In genomic region chr2:150735894-150736498, GRCh38 we compare ENCODE assay signal across 25 cellular contexts.
"Had no signal": no experiment of that assay in that cellular context is flagged by ENCODE, and none has a peak within 500 bp of the region (broad histone marks: within the 10 kb centered on the region; RNA-seq: fewer than 3 reads in every experiment).

No MANE protein-coding gene starts in this region.

- H3K27me3 ChIP-seq: breast epithelium, stomach, testis, upper lobe of right lung had no signal

- H3K4me1 Mint-ChIP-seq: activated naive CD8-positive, alpha-beta T cell treated with anti-CD3 and anti-CD28 coated beads, Interleukin-2, amount 50 U/mL, for 24 hours; activated T-helper 17 cell treated with anti-CD3 and anti-CD28 coated beads, Interleukin-2, amount 50 U/mL, for 72 hours; naive thymus-derived CD4-positive, alpha-beta T cell had no signal

- H3K27ac Mint-ChIP-seq: activated naive CD4-positive, alpha-beta T cell treated with anti-CD3 and anti-CD28 coated beads for 36 hours; activated naive CD8-positive, alpha-beta T cell treated with anti-CD3 and anti-CD28 coated beads, Interleukin-2, amount 50 U/mL, for 24 hours; activated T-helper 17 cell treated with anti-CD3 and anti-CD28 coated beads, Interleukin-2, amount 50 U/mL, for 72 hours; naive thymus-derived CD4-positive, alpha-beta T cell had no signal

- ATAC-seq: activated naive CD8-positive, alpha-beta T cell treated with anti-CD3 and anti-CD28 coated beads, Interleukin-2, amount 50 U/mL, for 24 hours; activated T-helper 17 cell treated with anti-CD3 and anti-CD28 coated beads, Interleukin-2, amount 50 U/mL, for 72 hours; mucosa of descending colon; naive thymus-derived CD4-positive, alpha-beta T cell; upper lobe of right lung had no signal

- H3K36me3 Mint-ChIP-seq: naive thymus-derived CD4-positive, alpha-beta T cell had no signal

- H3K4me3 ChIP-seq: breast epithelium, left ventricle myocardium inferior, mucosa of descending colon, stomach, testis, upper lobe of right lung had no signal

- H3K27me3 Mint-ChIP-seq: activated naive CD8-positive, alpha-beta T cell treated with anti-CD3 and anti-CD28 coated beads, Interleukin-2, amount 50 U/mL, for 24 hours had no signal

- H3K27ac ChIP-seq: breast epithelium, left ventricle myocardium inferior, stomach, testis, upper lobe of right lung had no signal

- DNase-seq: activated CD4-positive, alpha-beta T cell treated with anti-CD3 and anti-CD28 coated beads for 1 hour; activated CD4-positive, alpha-beta T cell treated with anti-CD3 and anti-CD28 coated beads, Interleukin-2, amount 50 U/mL, for 4 hours; activated naive CD4-positive, alpha-beta T cell treated with anti-CD3 and anti-CD28 coated beads for 36 hours; activated naive CD8-positive, alpha-beta T cell treated with anti-CD3 and anti-CD28 coated beads, Interleukin-2, amount 50 U/mL, for 24 hours; activated T-cell treated with anti-CD3 and anti-CD28 coated beads for 4 hours; aorta; cerebellar nuclear complex; effector CD8-positive, alpha-beta T cell; foreskin fibroblast; glutamatergic neuron; hypothalamus; kidney; left ventricle myocardium inferior; mucosa of descending colon; naive thymus-derived CD4-positive, alpha-beta T cell; posterior cingulate gyrus; retina; stimulated activated CD4-positive, alpha-beta T cell treated with anti-CD3 and anti-CD28 coated beads, Interleukin-12 subunit alpha, Interleukin-12 subunit beta, amount 100 ng/mL, for 4 hours; stimulated activated CD4-positive, alpha-beta T cell treated with anti-CD3 and anti-CD28 coated beads, Interleukin-2, amount 100 ng/mL, for 24 hours; stomach; T1000; testis; upper lobe of right lung had no signal

- H3K9me3 Mint-ChIP-seq: activated naive CD4-positive, alpha-beta T cell treated with anti-CD3 and anti-CD28 coated beads for 36 hours; activated naive CD8-positive, alpha-beta T cell treated with anti-CD3 and anti-CD28 coated beads, Interleukin-2, amount 50 U/mL, for 24 hours; activated T-helper 17 cell treated with anti-CD3 and anti-CD28 coated beads, Interleukin-2, amount 50 U/mL, for 72 hours had no signal

- H3K36me3 ChIP-seq: breast epithelium, left ventricle myocardium inferior, stomach, upper lobe of right lung had no signal

- H3K9me3 ChIP-seq: breast epithelium, left ventricle myocardium inferior, mucosa of descending colon, stomach, testis, upper lobe of right lung had no signal

- H3K4me1 ChIP-seq: breast epithelium, left ventricle myocardium inferior, stomach, testis, upper lobe of right lung had no signal

- H3K4me3 Mint-ChIP-seq: activated naive CD4-positive, alpha-beta T cell treated with anti-CD3 and anti-CD28 coated beads for 36 hours; activated naive CD8-positive, alpha-beta T cell treated with anti-CD3 and anti-CD28 coated beads, Interleukin-2, amount 50 U/mL, for 24 hours; activated T-helper 17 cell treated with anti-CD3 and anti-CD28 coated beads, Interleukin-2, amount 50 U/mL, for 72 hours; naive thymus-derived CD4-positive, alpha-beta T cell had no signal
